In genomic region chr5:54517174-54517511, GRCh38 we compare ENCODE assay signal across 8 cellular contexts. TPM values are rescaled to one million over a fixed set of nuclear protein-coding genes. Genes with fewer than 3 reads are reported as not detected.
DNase-seq lines count a peak whose midpoint lies in the region; ATAC-seq and TF ChIP-seq lines count a peak whose summit lies in the region.

No MANE protein-coding gene starts in this region.

- 0% methylated on average over 2 of the region's 4 CpGs; no CpG with 5 or more reads in 1 of the 2 experiments for WGBS in IMR-90 (ENCODE audit: extremely low coverage in 2 of 2, insufficient read length in 1 of 2), 2 experiments

- H3K9me3 ChIP-seq in IMR-90 (ENCODE audit: control insufficient read depth, insufficient read depth, low read length) (peaks cover 9% of the 10 kb centered on the region), colonic mucosa (no peaks in the 10 kb centered on the region), neuron (ENCODE audit: low read length) (peaks cover 9% of the 10 kb centered on the region)

- H3K56ac ChIP-seq in IMR-90 (ENCODE audit: extremely low read depth, insufficient read depth, low read length): no peak overlapping the region

- H3K14ac ChIP-seq in IMR-90 (replicated peaks; ENCODE audit: low read depth, low read length): peak overlapping the region; percentile 89

- H2BK20ac ChIP-seq in IMR-90 (ENCODE audit: low read depth, low read length): peak overlapping the region; percentile 92

- no peak for TF ChIP-seq CTCF in IMR-90 (conservative IDR thresholded peaks at IDR 0.05; ENCODE audit: low read depth, low read length)
- no peak for TF ChIP-seq CTCF in colonic mucosa (IDR thresholded peaks at IDR 0.05)

- no peak for TF ChIP-seq POLR2A in IMR-90 (IDR thresholded peaks at IDR 0.05; ENCODE audit: low read depth, low read length)

- peaks cover 33% of the 10 kb centered on the region for H4K20me1 ChIP-seq in IMR-90 (ENCODE audit: insufficient read depth, low read length)

- H2BK5ac ChIP-seq in IMR-90 (ENCODE audit: low read depth, low read length, poor library complexity, severe bottlenecking): peak overlapping the region; percentile 53

- 0 out of 2 replicates have a peak overlapping the region, but pooled peaks have one; percentile 22 for H2AK5ac ChIP-seq in IMR-90 (ENCODE audit: low read depth, low read length)

- peak overlapping the region; percentile 76 for H3K18ac ChIP-seq in IMR-90 (ENCODE audit: low read depth, low read length)

- POLR2A ChIA-PET in IMR-90 (lab: Charles Lee; ENCODE audit: unreplicated experiment): interaction anchor here (0.6 kb wide), 1 partner anchor 267 kb away, joined by 9 read pairs; no protein-coding TSS in a partner anchor

- peak overlapping the region; percentile 93; the same call in 1 of the 2 replicates for H3K23ac ChIP-seq in IMR-90 (ENCODE audit: low read depth, low read length)

- H4K5ac ChIP-seq in IMR-90 (ENCODE audit: low read depth, low read length): peak overlapping the region; percentile 36

- H3K4ac ChIP-seq in IMR-90 (ENCODE audit: low read depth, low read length): peak overlapping the region; percentile 73

- BruUV-seq in IMR-90 (replicated peaks; lab: Mats Ljungman, UMichigan): no TSS peak

- TF ChIP-seq RAD21 in IMR-90 (IDR thresholded peaks at IDR 0.05; ENCODE audit: low read length): no peak

- H3K9me1 ChIP-seq in IMR-90 (ENCODE audit: insufficient read depth, low read length): peaks cover 12% of the 10 kb centered on the region

- peaks cover 11% of the 10 kb centered on the region for H3K4me1 ChIP-seq in IMR-90 (ENCODE audit: control insufficient read depth, insufficient read depth, low read length)
- H3K4me1 ChIP-seq in colonic mucosa: no peaks in the 10 kb centered on the region
- peaks cover 52% of the 10 kb centered on the region for H3K4me1 ChIP-seq in neuron (ENCODE audit: insufficient read depth, low read length)

- DNase-seq in IMR-90: no peak
- DNase-seq in colonic mucosa: no peak
- DNase-seq in activated gamma-delta T cell (lab: John Stamatoyannopoulos, UW): no peak
- DNase-seq in SKM-1 treated with dmso at 0.1 percent for 144 hours (lab: John Stamatoyannopoulos, UW; ENCODE audit: unreplicated experiment): no peak
- DNase-seq in DMS114 treated with DMSO at 0.1 percent for 48 hours (lab: John Stamatoyannopoulos, UW; ENCODE audit: unreplicated experiment): no peak
- DNase-seq in superior temporal gyrus (ENCODE audit: extremely low spot score): no peak

- H3K4me3 ChIP-seq in IMR-90 (ENCODE audit: insufficient read depth, low read depth, low read length) (peak overlapping the region; percentile 32; the same call in 1 of the 2 replicates), colonic mucosa (peak overlapping the region; percentile 17), neuron (ENCODE audit: low read length) (peak overlapping the region; percentile 80)

- peak overlapping the region in 1 of 2 experiments; percentile 87; a peak in 1 of 4 replicates for H4K8ac ChIP-seq in IMR-90 (ENCODE audit: low read depth in 2 of 2, low read length in 2 of 2)

- peak overlapping the region; percentile 58; the same call in 1 of the 2 replicates for H3K27ac ChIP-seq in IMR-90 (ENCODE audit: insufficient read depth, low read length)
- H3K27ac ChIP-seq in colonic mucosa: no peak overlapping the region

- peak overlapping the region; percentile 91 for H2BK120ac ChIP-seq in IMR-90 (ENCODE audit: low read depth, low read length)

- H3K36me3 ChIP-seq in IMR-90 (ENCODE audit: control insufficient read depth, insufficient read depth, low read length): peaks cover 21% of the 10 kb centered on the region
- no peaks in the 10 kb centered on the region for H3K36me3 ChIP-seq in colonic mucosa
- peaks cover 11% of the 10 kb centered on the region for H3K36me3 ChIP-seq in neuron (ENCODE audit: insufficient read depth, low read length)

- ATAC-seq in GM18873 (IDR thresholded peaks at IDR 0.05; ENCODE audit: low FRiP score, unreplicated experiment) (peak; percentile 22), IMR-90 (ENCODE audit: low read depth) (peak; percentile 5; the same call in 1 of the 2 replicates)

- peak overlapping the region; percentile 84 for H3K4me2 ChIP-seq in IMR-90 (ENCODE audit: low read depth, low read length)

- H4K91ac ChIP-seq in IMR-90 (ENCODE audit: insufficient read depth, low read depth, low read length): no peak overlapping the region

- dilution Hi-C loops in IMR-90 (cut with HindIII; ENCODE audit: low sequenced_read_pairs, unreplicated experiment): no loop called here

- intact Hi-C loops in IMR-90 (cut with micrococcal nuclease) (loop anchor here (1.0 to 10.0 kb wide), 7 partner anchors 185 to 629 kb away; no protein-coding TSS in a partner anchor), colonic mucosa (cut with DNase I) (loop anchor here (2.0 to 10.0 kb wide), 4 partner anchors 240 to 628 kb away; no protein-coding TSS in a partner anchor)

- in situ Hi-C loops in IMR-90 (cut with MboI; ENCODE audit: low sequenced_read_pairs): loop anchor here (5.0 kb wide), 1 partner anchor 345 kb away; no protein-coding TSS in a partner anchor

- CTCF ChIA-PET in IMR-90 (lab: Yijun Ruan, JAX): interaction anchor here (0.5 to 3.0 kb wide), 18 partner anchors 10 to 643 kb away, joined by 3 to 14 read pairs (median 4); partner anchors contain the start of gene GPX8

- peak overlapping the region; percentile 20 for H3K9ac ChIP-seq in IMR-90 (ENCODE audit: low read depth, low read length)
- peak overlapping the region; percentile 39 to 70 for H3K9ac ChIP-seq in colonic mucosa (ENCODE audit: low read depth in 2 of 2, low read length in 2 of 2)

- H2AFZ ChIP-seq in IMR-90 (replicated peaks; ENCODE audit: low read length, poor library complexity) (peak overlapping the region; percentile 76), neuron (ENCODE audit: low read depth, low read length) (peak overlapping the region; percentile 67)

- H3K79me1 ChIP-seq in IMR-90 (ENCODE audit: low read depth in 1 of 2, low read length in 2 of 2): peaks cover 0 to 35% of the 10 kb centered on the region in 2 experiments; a peak in 2 of 4 replicates

- peak overlapping the region; percentile 59; the same call in 2 of the 3 replicates for H2BK15ac ChIP-seq in IMR-90 (ENCODE audit: low read depth, low read length)

- no peaks in the 10 kb centered on the region for H3K27me3 ChIP-seq in IMR-90 (ENCODE audit: control insufficient read depth, insufficient read depth, low read length)
- no peaks in the 10 kb centered on the region for H3K27me3 ChIP-seq in colonic mucosa
- no peaks in the 10 kb centered on the region for H3K27me3 ChIP-seq in neuron (ENCODE audit: insufficient read depth, low read length)

- H2AK9ac ChIP-seq in IMR-90 (replicated peaks; ENCODE audit: low read depth, low read length, poor library complexity): no peak overlapping the region

TF ChIP-seq in IMR-90, 13 proteins besides CTCF, POLR2A, EP300 and RAD21:
- no peak for TF ChIP-seq CHD1 (IDR thresholded peaks at IDR 0.05; ENCODE audit: low read depth, low read length)
- no peak for TF ChIP-seq SMC3 (IDR thresholded peaks at IDR 0.05; ENCODE audit: low read depth, low read length)
- no peak for TF ChIP-seq RCOR1 (IDR thresholded peaks at IDR 0.05; ENCODE audit: insufficient replicate concordance, low read length)
- no peak for TF ChIP-seq ELK1 (IDR thresholded peaks at IDR 0.05; ENCODE audit: borderline replicate concordance, low read depth, low read length)
- no peak for TF ChIP-seq BHLHE40 (IDR thresholded peaks at IDR 0.05; ENCODE audit: low read depth, low read length)
- TF ChIP-seq FOS (IDR thresholded peaks at IDR 0.05; ENCODE audit: low read depth, low read length): no peak
- TF ChIP-seq CEBPB (IDR thresholded peaks at IDR 0.05; ENCODE audit: low read depth, low read length): no peak
TF ChIP-seq in IMR-90: peak in this region for 0.

RNA-seq across cellular contexts. Expression of gene SNX18, which starts 0.4 kb away (rescaled TPM):
- total RNA-seq in IMR-90 (2012; rRNA removed): 50.0 and 67.8 TPM in 2 replicates
- polyA plus RNA-seq in IMR-90 (2012; rRNA removed): 31.2 and 40.1 TPM in 2 replicates
- polyA plus RNA-seq in IMR-90 (2012; cell fraction: cytosol; rRNA removed): 33.9 and 66.4 TPM in 2 replicates
- polyA plus RNA-seq in IMR-90 (2012; cell fraction: nucleus; rRNA removed; ENCODE audit: low replicate concordance): 17.8 and 42.7 TPM in 2 replicates
- total RNA-seq in colonic mucosa: 10 to 100 TPM; 13.4 to 14.4 TPM

Comparison
In these comparisons a context has a peak if more than half of its experiments do, and no peak if none do; other contexts are left out.
1. H3K4me3 ChIP-seq: peak in every context shown above with its lines; median percentile 80 in neuron; 32 in IMR-90; 17 in colonic mucosa.